In the genomic region with DNA sequence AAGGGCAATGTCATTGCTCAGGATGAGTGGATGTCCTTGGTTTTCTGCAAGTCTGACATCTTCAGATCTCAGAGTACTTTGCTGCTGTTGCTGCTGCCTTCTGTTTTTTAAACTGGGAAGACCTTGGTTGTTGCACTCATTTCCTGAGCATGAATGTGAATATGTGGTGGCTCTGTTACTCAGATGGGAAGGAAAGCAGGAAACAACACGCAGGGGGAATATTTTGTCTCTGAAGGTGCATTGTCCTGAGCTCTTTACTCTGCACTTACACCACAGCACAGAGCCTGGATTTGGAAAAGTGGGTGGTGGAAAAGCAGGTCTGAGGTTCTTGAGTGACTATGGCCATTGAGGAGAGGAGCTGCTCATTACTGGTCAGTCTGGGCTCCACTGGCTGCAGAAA, we compare ENCODE assay signal across 25 cellular contexts. TPM values are rescaled to one million over a fixed set of nuclear protein-coding genes. Genes with fewer than 3 reads are reported as not detected.
A peak's percentile ranks its signal among the peaks of the same experiment; 100 is the strongest.
DNase-seq lines count a peak whose midpoint lies in the region; ATAC-seq, FAIRE-seq and TF ChIP-seq lines count a peak whose summit lies in the region.
"Had no signal": no experiment of that assay in that cellular context is flagged by ENCODE, and none has a peak within 500 bp of the region (broad histone marks: within the 10 kb centered on the region; RNA-seq: fewer than 3 reads in every experiment).

No MANE protein-coding gene starts in this region.

- H3K4me3 ChIP-seq in adrenal gland (no peak overlapping the region), endothelial cell of umbilical vein (replicated peaks in 1 of 3; ENCODE audit: insufficient read depth in 1 of 3, low read depth in 1 of 3, low read length in 3 of 3) (no peak overlapping the region), left ventricle myocardium inferior (no peak overlapping the region)
- H3K4me3 ChIP-seq: GM23248 had no signal

- H2BK20ac ChIP-seq in H9 (ENCODE audit: low read depth, low read length, poor library complexity, severe bottlenecking), result no peak overlapping the region

- no peaks in the 10 kb centered on the region for H3K27me3 ChIP-seq in H9 (ENCODE audit: insufficient read depth, low read length)
- H3K27me3 ChIP-seq in adrenal gland, result no peaks in the 10 kb centered on the region
- no peaks in the 10 kb centered on the region for H3K27me3 ChIP-seq in endothelial cell of umbilical vein (ENCODE audit: control insufficient read depth in 2 of 2, insufficient read depth in 2 of 2, low read length in 2 of 2)
- H3K27me3 ChIP-seq in left ventricle myocardium inferior (ENCODE audit: low read depth), result no peaks in the 10 kb centered on the region
- H3K27me3 ChIP-seq: BE2C had no signal

- H3K9me3 Mint-ChIP-seq in H9, result no peaks in the 10 kb centered on the region
- H3K9me3 Mint-ChIP-seq: CD4-positive, CD25-positive, alpha-beta regulatory T cell; CD8-positive, alpha-beta memory T cell; HFFc6 had no signal

- no peak overlapping the region for H2BK15ac ChIP-seq in H9 (ENCODE audit: low read depth, low read length)

- dilution Hi-C loops in endothelial cell of umbilical vein (cut with MboI; ENCODE audit: extremely low pct_ligation_motif_present, low sequenced_read_pairs), result no loop called here

- no peaks in the 10 kb centered on the region for H4K20me1 ChIP-seq in H9 (ENCODE audit: control insufficient read depth, insufficient read depth, insufficient read length)
- no peaks in the 10 kb centered on the region for H4K20me1 ChIP-seq in endothelial cell of umbilical vein (replicated peaks; ENCODE audit: control insufficient read depth, extremely low read depth, insufficient read depth, low read length)

- no peak for ATAC-seq in GM21423 (IDR thresholded peaks at IDR 0.05; ENCODE audit: unreplicated experiment)
- ATAC-seq: HCT116 had no signal

- no peak overlapping the region for H3K4ac ChIP-seq in H9 (ENCODE audit: low read depth, low read length)

- no CpG with 5 or more reads among the region's 1 CpG for WGBS in H9 (ENCODE audit: extremely low coverage, insufficient read length, low lambda C conversion rate)
- 13 to 44% (median 35%) methylated on average over 1 of the region's 1 CpG for WGBS in adrenal gland, 4 donors

- BruUV-seq in endothelial cell of umbilical vein (replicated peaks; lab: Mats Ljungman, UMichigan), result no TSS peak

- H4K8ac ChIP-seq in H9 (replicated peaks; ENCODE audit: insufficient read length, low read depth, low read length), result no peak overlapping the region

- no peaks in the 10 kb centered on the region for H3K9me3 ChIP-seq in H9 (ENCODE audit: control insufficient read depth, low read depth, low read length)
- H3K9me3 ChIP-seq in adrenal gland (replicated peaks in 1 of 3), result no peaks in the 10 kb centered on the region
- no peaks in the 10 kb centered on the region for H3K9me3 ChIP-seq in endothelial cell of umbilical vein (replicated peaks; ENCODE audit: control insufficient read depth, insufficient read depth, low read length)
- H3K9me3 ChIP-seq in left ventricle myocardium inferior (replicated peaks), result no peaks in the 10 kb centered on the region
- H3K9me3 ChIP-seq: BE2C had no signal

- H3K27ac Mint-ChIP-seq in H9, result peak overlapping the region in 2 of 3 experiments; percentile 19 to 52; a peak in 2 of 7 replicates
- H3K27ac Mint-ChIP-seq: HFFc6 had no signal

- H3K56ac ChIP-seq in H9 (ENCODE audit: insufficient read length, low read depth, low read length), result no peak overlapping the region

- H3K79me2 ChIP-seq in H9 (ENCODE audit: insufficient read depth, low read length) (no peaks in the 10 kb centered on the region), endothelial cell of umbilical vein (ENCODE audit: control insufficient read depth, insufficient read depth, low read length) (no peaks in the 10 kb centered on the region)

- H3K9me1 ChIP-seq in endothelial cell of umbilical vein (replicated peaks; ENCODE audit: control insufficient read depth, extremely low read depth, insufficient read depth, low read length), result no peaks in the 10 kb centered on the region

- CTCF ChIA-PET in endothelial cell of umbilical vein (lab: Charles Lee), result interaction anchor here (0.8 to 1.0 kb wide), 2 partner anchors 11 to 64 kb away, joined by 3 read pairs; no protein-coding TSS in a partner anchor

- peaks cover 6 to 51% (median 49%) of the 10 kb centered on the region in 3 experiments; a peak in 6 of 7 replicates for H3K36me3 Mint-ChIP-seq in H9 (ENCODE audit: insufficient read depth in 1 of 3, low read depth in 3 of 3)
- H3K36me3 Mint-ChIP-seq: CD8-positive, alpha-beta memory T cell had no signal

- H3T11ph ChIP-seq in H9 (ENCODE audit: low read length), result no peak overlapping the region

- FAIRE-seq in endothelial cell of umbilical vein (lab: Jason Lieb, UNC), result peak; percentile 59
- FAIRE-seq: A204.1, GM12892, GM18507, H54, HTR-8/SVneo had no signal

- H3K4me1 ChIP-seq in H9 (ENCODE audit: insufficient read depth, low read length) (no peaks in the 10 kb centered on the region), adrenal gland (replicated peaks in 1 of 2) (peaks cover 24 to 49% of the 10 kb centered on the region in 2 donors), endothelial cell of umbilical vein (ENCODE audit: control insufficient read depth, extremely low read depth, insufficient read depth, low read length) (peaks cover 8% of the 10 kb centered on the region), left ventricle myocardium inferior (peaks cover 55% of the 10 kb centered on the region)

- H2AFZ ChIP-seq in H9 (ENCODE audit: low read length) (no peak overlapping the region), endothelial cell of umbilical vein (ENCODE audit: low read depth, low read length) (peak overlapping the region; percentile 18)
- H2AFZ ChIP-seq: GM23248 had no signal

- H3K27ac ChIP-seq in H9 (ENCODE audit: insufficient read length, low read depth, low read length), result no peak overlapping the region
- H3K27ac ChIP-seq in adrenal gland, result peak overlapping the region in 3 of 5 donors; percentile 10 to 54 (median 28)
- no peak overlapping the region for H3K27ac ChIP-seq in endothelial cell of umbilical vein (ENCODE audit: insufficient read depth, low read depth, low read length)
- no peak overlapping the region for H3K27ac ChIP-seq in left ventricle myocardium inferior (replicated peaks)
- H3K27ac ChIP-seq: GM23248, HL-60 had no signal

- H3K9ac ChIP-seq in H9 (ENCODE audit: extremely low read depth, insufficient read length, low read length) (no peak overlapping the region), endothelial cell of umbilical vein (replicated peaks; ENCODE audit: extremely low read depth, insufficient read depth, low read length) (no peak overlapping the region)
- H3K9ac ChIP-seq: GM23248 had no signal

- no peak overlapping the region for H4K91ac ChIP-seq in H9 (ENCODE audit: insufficient read length, low read depth, low read length)

- TF ChIP-seq CTCF in H9 (conservative IDR thresholded peaks at IDR 0.05) (no peak), adrenal gland (IDR thresholded peaks at IDR 0.05) (no peak), endothelial cell of umbilical vein (IDR thresholded peaks at IDR 0.05; ENCODE audit: extremely low read depth in 1 of 2, insufficient read depth in 1 of 2, low read depth in 1 of 2, low read length in 2 of 2) (no peak), left ventricle myocardium inferior (IDR thresholded peaks at IDR 0.05; ENCODE audit: borderline replicate concordance) (no peak)

- H2AK5ac ChIP-seq in H9 (ENCODE audit: insufficient read length, low read length), result no peak overlapping the region

- peaks cover 3% of the 10 kb centered on the region for H3K23me2 ChIP-seq in H9 (ENCODE audit: insufficient read length, low read depth, low read length, poor library complexity, severe bottlenecking)

- no peaks in the 10 kb centered on the region for H3K79me1 ChIP-seq in H9 (ENCODE audit: insufficient read depth, low read depth, low read length, poor library complexity, severe bottlenecking)

- peaks cover 15 to 22% of the 10 kb centered on the region in 2 experiments for H3K4me1 Mint-ChIP-seq in H9
- H3K4me1 Mint-ChIP-seq: CD4-positive, CD25-positive, alpha-beta regulatory T cell had no signal

- H4K5ac ChIP-seq in H9 (ENCODE audit: insufficient read length, low read depth, low read length), result no peak overlapping the region

- H3K27me3 Mint-ChIP-seq in H9 (ENCODE audit: low read depth), result no peaks in the 10 kb centered on the region

- intact Hi-C loops in adrenal gland (cut with DNase I) (no loop called here), endothelial cell of umbilical vein (cut with micrococcal nuclease) (no loop called here), left ventricle myocardium inferior (cut with micrococcal nuclease) (no loop called here)

- H3K18ac ChIP-seq in H9 (ENCODE audit: insufficient read length, low read depth, low read length), result no peak overlapping the region

- H3K4me2 ChIP-seq in H9 (ENCODE audit: insufficient read depth, insufficient read length, low read length) (no peak overlapping the region), endothelial cell of umbilical vein (ENCODE audit: insufficient read depth, low read length) (peak overlapping the region; percentile 12)

- H3K4me3 Mint-ChIP-seq in H9, result no peak overlapping the region
- H3K4me3 Mint-ChIP-seq: CD4-positive, CD25-positive, alpha-beta regulatory T cell; CD8-positive, alpha-beta memory T cell; HFFc6 had no signal

- DNase-seq in H9, result no peak
- DNase-seq in adrenal gland, result no peak
- peak; percentile 70 for DNase-seq in endothelial cell of umbilical vein (ENCODE audit: low read depth, low spot score)
- DNase-seq in effector CD4-positive, alpha-beta T cell, result no peak
- DNase-seq in left ventricle myocardium inferior, result no peak
- DNase-seq: ACHN; BE2C; C1 segment of cervical spinal cord; CD4-positive, CD25-positive, alpha-beta regulatory T cell; CD8-positive, alpha-beta memory T cell; COR-L47; DMS79; GDM1; GM23248; HFFc6; IMR-90; KBM-7 had no signal

- no peak for TF ChIP-seq POLR2A in adrenal gland (IDR thresholded peaks at IDR 0.05)
- TF ChIP-seq POLR2A in endothelial cell of umbilical vein (IDR thresholded peaks at IDR 0.05; ENCODE audit: low read depth, low read length), result no peak

- POLR2A ChIA-PET in endothelial cell of umbilical vein (lab: Charles Lee), result no interaction called here

- H3K14ac ChIP-seq in H9 (ENCODE audit: insufficient read depth, low read length), result no peak overlapping the region

- H3K36me3 ChIP-seq in adrenal gland (replicated peaks in 1 of 2), result peaks cover 0 to 6% of the 10 kb centered on the region in 2 donors
- peaks cover 0 to 4% of the 10 kb centered on the region in 2 experiments for H3K36me3 ChIP-seq in endothelial cell of umbilical vein (ENCODE audit: control insufficient read depth in 2 of 2, extremely low read depth in 1 of 2, insufficient read depth in 2 of 2, low read length in 2 of 2)
- H3K36me3 ChIP-seq in left ventricle myocardium inferior, result peaks cover 28% of the 10 kb centered on the region

- no peak overlapping the region for H2BK12ac ChIP-seq in H9 (ENCODE audit: insufficient read length, low read depth, low read length)

- no peak overlapping the region for H3K23ac ChIP-seq in H9 (ENCODE audit: insufficient read length, low read depth, low read length)

- no peak overlapping the region for H2BK120ac ChIP-seq in H9 (ENCODE audit: low read depth, low read length, poor library complexity, severe bottlenecking)

- no peak overlapping the region for H2BK5ac ChIP-seq in H9 (ENCODE audit: insufficient read length, low read length)

RNA-seq across cellular contexts. Expression of gene PTGFRN, which starts 36.3 kb away (rescaled TPM):
- total RNA-seq in H9 (2021), result 26.3 and 31.7 TPM in 2 replicates
- total RNA-seq in adrenal gland, result 100 to 1,000 TPM in 3 of 8 donors, 10 to 100 TPM in 5; 63.8 to 173 (median 69.1) TPM
- 10 to 100 TPM; 63.3 to 68.7 (median 64.6) TPM for polyA plus RNA-seq in adrenal gland
- total RNA-seq in endothelial cell of umbilical vein, result 60.7 and 71.6 TPM in 2 replicates
- polyA plus RNA-seq in endothelial cell of umbilical vein, result 30.6 and 39.6 TPM in 2 replicates
- 50.0 and 51.8 TPM in 2 replicates for polyA plus RNA-seq in endothelial cell of umbilical vein (2011; cell fraction: cytosol; rRNA removed)
- polyA plus RNA-seq in endothelial cell of umbilical vein (2011; cell fraction: nucleus; rRNA removed), result 30.1 and 35.3 TPM in 2 replicates
- polyA plus RNA-seq in endothelial cell of umbilical vein (2012), result 65.1 and 90.3 TPM in 2 replicates
- polyA minus RNA-seq in endothelial cell of umbilical vein, result 88.1 and 118 TPM in 2 replicates
- polyA minus RNA-seq in endothelial cell of umbilical vein (2011; cell fraction: cytosol; rRNA and poly(A)+ RNA removed), result 12.9 TPM
- 25.9 and 39.5 TPM in 2 replicates for polyA minus RNA-seq in endothelial cell of umbilical vein (2011; cell fraction: nucleus; rRNA and poly(A)+ RNA removed)
- total RNA-seq in left ventricle myocardium inferior, result 111 TPM

RNA-seq across cellular contexts. Expression of gene CD101, which starts 55.6 kb away (rescaled TPM):
- total RNA-seq in H9 (2021) (1.5 and 1.8 TPM in 2 replicates), adrenal gland (1 to 10 TPM in 6 of 8 donors, under 1 TPM in 2; 0.47 to 2.9 (median 1.5) TPM), endothelial cell of umbilical vein (0.30 and 0.97 TPM in 2 replicates), left ventricle myocardium inferior (0.74 TPM)
- polyA plus RNA-seq in adrenal gland (1 to 10 TPM; 1.8 to 7.5 (median 6.1) TPM), endothelial cell of umbilical vein (0.04 and 0.48 TPM in 2 replicates)
- 0.20 and 0.32 TPM in 2 replicates for polyA plus RNA-seq in endothelial cell of umbilical vein (2011; cell fraction: cytosol; rRNA removed)
- polyA plus RNA-seq in endothelial cell of umbilical vein (2011; cell fraction: nucleus; rRNA removed), result 1.1 and 1.7 TPM in 2 replicates
- polyA plus RNA-seq in endothelial cell of umbilical vein (2012), result 0.72 TPM in 2 replicates
- 0.63 and 0.89 TPM in 2 replicates for polyA minus RNA-seq in endothelial cell of umbilical vein
- polyA minus RNA-seq in endothelial cell of umbilical vein (2011; cell fraction: cytosol; rRNA and poly(A)+ RNA removed), result not detected
- 0.82 and 3.1 TPM in 2 replicates for polyA minus RNA-seq in endothelial cell of umbilical vein (2011; cell fraction: nucleus; rRNA and poly(A)+ RNA removed)
- total RNA-seq: GM23248, HFFc6, IMR-90 had no signal
- polyA plus RNA-seq: GM23248, IMR-90 had no signal

Comparison
In these comparisons a context has a peak if more than half of its experiments do, and no peak if none do; other contexts are left out.
1. H3K27ac ChIP-seq: peak in adrenal gland (3 of 5); none in H9 (single experiment), endothelial cell of umbilical vein (single experiment) and left ventricle myocardium inferior (single experiment).